Comparison of ENCODE assay signal across 8 cellular contexts in the genomic region with DNA sequence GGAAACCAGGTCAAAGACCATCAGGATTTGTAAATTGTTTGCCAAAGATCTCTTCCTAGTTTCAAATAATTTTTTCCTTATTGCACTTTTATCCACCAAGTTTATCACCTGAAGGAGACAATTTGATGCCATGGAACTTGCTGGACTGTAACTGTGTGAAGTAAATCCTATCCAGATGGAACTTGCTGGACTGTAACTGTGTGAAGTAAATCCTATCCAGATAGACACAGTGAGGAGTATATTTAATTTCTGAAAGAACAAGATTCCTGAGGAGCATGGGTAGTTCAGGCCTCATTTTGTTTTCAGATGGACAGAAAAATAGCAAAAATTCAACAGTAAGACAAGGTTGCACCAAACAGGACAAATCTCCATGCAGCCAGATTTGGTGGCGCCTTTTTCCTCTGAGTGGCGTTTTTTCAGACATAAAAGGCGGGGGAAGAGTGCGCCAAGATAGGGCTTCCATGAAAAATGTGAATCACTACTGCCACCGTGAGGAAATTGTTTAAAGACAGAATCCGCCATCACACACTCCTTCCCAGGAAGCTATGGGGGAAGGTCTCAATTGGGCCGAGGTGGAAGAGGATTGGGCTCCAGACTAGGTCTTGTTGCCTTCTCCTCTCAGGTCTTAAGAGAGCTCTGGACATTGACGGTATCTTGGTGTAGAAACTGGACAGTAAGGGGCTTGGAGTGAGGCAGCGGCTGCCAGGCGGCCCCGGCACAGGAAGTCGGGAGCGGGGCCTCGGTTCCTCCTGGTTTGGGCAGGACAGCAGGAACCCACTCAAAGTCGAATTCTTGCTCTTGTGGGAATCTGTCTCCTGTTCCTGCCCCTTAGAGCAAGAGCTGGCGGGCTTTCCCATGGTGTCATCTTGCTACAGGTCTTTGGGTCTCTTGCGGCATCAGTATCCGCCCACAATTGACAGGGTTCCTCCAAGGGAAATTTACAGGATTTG.
DNase-seq lines count a peak whose midpoint lies in the region; ATAC-seq lines count a peak whose summit lies in the region.

No MANE protein-coding gene starts in this region.

- peak overlapping the region; percentile 85 for H3K4me3 ChIP-seq in adipocyte (ENCODE audit: low read length)
- peak overlapping the region; percentile 52 for H3K4me3 ChIP-seq in neuron (ENCODE audit: low read length)

- peak overlapping the region; percentile 86 for H3K9ac ChIP-seq in adipocyte (ENCODE audit: low read length)

- peak; percentile 63 for ATAC-seq in HG03064 (IDR thresholded peaks at IDR 0.05; ENCODE audit: low read depth, unreplicated experiment)
- no peak for ATAC-seq in GM21367 (IDR thresholded peaks at IDR 0.05; ENCODE audit: unreplicated experiment)
- no peak for ATAC-seq in HG02973 (IDR thresholded peaks at IDR 0.05; ENCODE audit: unreplicated experiment)
- ATAC-seq in GM21381 (IDR thresholded peaks at IDR 0.05; ENCODE audit: unreplicated experiment) = no peak

- H2AFZ ChIP-seq in neuron (ENCODE audit: low read depth, low read length) = peak overlapping the region; percentile 33

- no peaks in the 10 kb centered on the region for H3K27me3 ChIP-seq in adipocyte (replicated peaks; ENCODE audit: control insufficient read depth, insufficient read depth, low read length)
- H3K27me3 ChIP-seq in neuron (ENCODE audit: insufficient read depth, low read length) = peaks cover 2% of the 10 kb centered on the region

- H3K4me1 ChIP-seq in adipocyte (ENCODE audit: control insufficient read depth, insufficient read depth, low read length) (peaks cover 12% of the 10 kb centered on the region), neuron (ENCODE audit: insufficient read depth, low read length) (peaks cover 5% of the 10 kb centered on the region)

- DNase-seq in ELF-1 (ENCODE audit: low read depth, low spot score) (peak; percentile 91), adipocyte (ENCODE audit: low read depth) (peak; percentile 85), HPDE6-E6E7 (ENCODE audit: extremely low spot score) (no peak)

- H3K9me3 ChIP-seq in adipocyte (ENCODE audit: control insufficient read depth, low read length) (no peaks in the 10 kb centered on the region), neuron (ENCODE audit: low read length) (no peaks in the 10 kb centered on the region)

- H3K36me3 ChIP-seq in adipocyte (ENCODE audit: control insufficient read depth, insufficient read depth, low read length, severe bottlenecking) (no peaks in the 10 kb centered on the region), neuron (ENCODE audit: insufficient read depth, low read length) (peaks cover 26% of the 10 kb centered on the region)
